In genomic region chr15:77606142-77607034, GRCh38 we compare ENCODE assay signal across 14 cellular contexts. TPM values are rescaled to one million over a fixed set of nuclear protein-coding genes. Genes with fewer than 3 reads are reported as not detected.
DNase-seq lines count a peak whose midpoint lies in the region; ATAC-seq lines count a peak whose summit lies in the region.
"Had no signal": no experiment of that assay in that cellular context is flagged by ENCODE, and none has a peak within 500 bp of the region (broad histone marks: within the 10 kb centered on the region; RNA-seq: fewer than 3 reads in every experiment).

No MANE protein-coding gene starts in this region.

- ATAC-seq in Right ventricle myocardium inferior = no peak
- no peak for ATAC-seq in Right ventricle myocardium superior (ENCODE audit: poor library complexity)
- ATAC-seq in HG03565 (IDR thresholded peaks at IDR 0.05; ENCODE audit: unreplicated experiment) = no peak
- ATAC-seq: lower lobe of right lung had no signal

- peaks cover 7% of the 10 kb centered on the region for H3K27me3 Mint-ChIP-seq in activated T-helper 1 cell treated with anti-CD3 and anti-CD28 coated beads, Interleukin-12 subunit alpha, Interleukin-12 subunit beta, Interleukin-2, Interleukin-4 antibody, amounts not matched to agents 30 ng/mL and 10 ng/mL and 1 ng/mL, durations not matched to agents 14 hours and 24 hours and 36 hours (ENCODE audit: insufficient read depth)

- H3K27ac Mint-ChIP-seq in activated T-helper 1 cell treated with anti-CD3 and anti-CD28 coated beads, Interleukin-12 subunit alpha, Interleukin-12 subunit beta, Interleukin-2, Interleukin-4 antibody, amounts not matched to agents 30 ng/mL and 10 ng/mL and 1 ng/mL, durations not matched to agents 14 hours and 24 hours and 36 hours = no peak overlapping the region

- intact Hi-C loops in Right ventricle myocardium inferior (cut with DNase I) (no loop called here), Right ventricle myocardium superior (cut with DNase I) (no loop called here)
- intact Hi-C loops in activated T-helper 1 cell treated with anti-CD3 and anti-CD28 coated beads, Interleukin-12 subunit alpha, Interleukin-12 subunit beta, Interleukin-2, Interleukin-4 antibody, amounts not matched to agents 30 ng/mL and 10 ng/mL and 1 ng/mL, durations not matched to agents 14 hours and 24 hours and 36 hours (cut with micrococcal nuclease) = no loop called here

- no peaks in the 10 kb centered on the region for H3K36me3 Mint-ChIP-seq in activated T-helper 1 cell treated with anti-CD3 and anti-CD28 coated beads, Interleukin-12 subunit alpha, Interleukin-12 subunit beta, Interleukin-2, Interleukin-4 antibody, amounts not matched to agents 30 ng/mL and 10 ng/mL and 1 ng/mL, durations not matched to agents 14 hours and 24 hours and 36 hours (ENCODE audit: low read depth)

- H3K4me1 Mint-ChIP-seq in activated T-helper 1 cell treated with anti-CD3 and anti-CD28 coated beads, Interleukin-12 subunit alpha, Interleukin-12 subunit beta, Interleukin-2, Interleukin-4 antibody, amounts not matched to agents 30 ng/mL and 10 ng/mL and 1 ng/mL, durations not matched to agents 14 hours and 24 hours and 36 hours (ENCODE audit: low read depth) = no peaks in the 10 kb centered on the region

- H3K27ac ChIP-seq in temporal lobe (ENCODE audit: low read depth, low read length) = peak overlapping the region; percentile 88
- H3K27ac ChIP-seq: ascending aorta, lower lobe of right lung, testis had no signal

- no peaks in the 10 kb centered on the region for H3K9me3 Mint-ChIP-seq in activated T-helper 1 cell treated with anti-CD3 and anti-CD28 coated beads, Interleukin-12 subunit alpha, Interleukin-12 subunit beta, Interleukin-2, Interleukin-4 antibody, amounts not matched to agents 30 ng/mL and 10 ng/mL and 1 ng/mL, durations not matched to agents 14 hours and 24 hours and 36 hours

- DNase-seq in Right ventricle myocardium inferior (ENCODE audit: missing footprints) (peak; percentile 39), Right ventricle myocardium superior (no peak), amniotic epithelial cell (ENCODE audit: low read depth) (peak; percentile 12), hepatic stellate cell (ENCODE audit: low spot score) (peak; percentile 68)
- no peak for DNase-seq in activated CD4-positive, alpha-beta T cell treated with anti-CD3 and anti-CD28 coated beads, Interleukin-2, amount 50 U/mL, for 48 hours
- no peak for DNase-seq in activated T-helper 1 cell treated with anti-CD3 and anti-CD28 coated beads, Interleukin-12 subunit alpha, Interleukin-12 subunit beta, Interleukin-2, Interleukin-4 antibody, amounts not matched to agents 30 ng/mL and 10 ng/mL and 1 ng/mL, durations not matched to agents 14 hours and 24 hours and 36 hours (ENCODE audit: low spot score)
- DNase-seq: activated CD4-positive, alpha-beta T cell treated with anti-CD3 and anti-CD28 coated beads, Interleukin-2, amount 50 U/mL, for 1 hour; lower lobe of right lung; NCI-H2227 treated with DMSO at 0.1 percent for 48 hours; stimulated activated CD4-positive, alpha-beta T cell treated with anti-CD3 and anti-CD28 coated beads, Interleukin-12 subunit alpha, Interleukin-12 subunit beta, amount 100 ng/mL, for 4 hours; testis had no signal

- H3K4me3 Mint-ChIP-seq in activated T-helper 1 cell treated with anti-CD3 and anti-CD28 coated beads, Interleukin-12 subunit alpha, Interleukin-12 subunit beta, Interleukin-2, Interleukin-4 antibody, amounts not matched to agents 30 ng/mL and 10 ng/mL and 1 ng/mL, durations not matched to agents 14 hours and 24 hours and 36 hours = no peak overlapping the region

RNA-seq across cellular contexts. Expression of gene LINGO1, which starts 26.3 kb away (rescaled TPM):
- total RNA-seq in Right ventricle myocardium inferior (0.78 TPM), Right ventricle myocardium superior (0.81 TPM), temporal lobe (46.2 TPM)
- total RNA-seq in activated T-helper 1 cell treated with anti-CD3 and anti-CD28 coated beads, Interleukin-12 subunit alpha, Interleukin-12 subunit beta, Interleukin-2, Interleukin-4 antibody, amounts not matched to agents 30 ng/mL and 10 ng/mL and 1 ng/mL, durations not matched to agents 14 hours and 24 hours and 36 hours = not detected in 2 replicates

Comparison
In these comparisons a context has a peak if more than half of its experiments do, and no peak if none do; other contexts are left out.
1. DNase-seq: peak in Right ventricle myocardium inferior (single experiment), amniotic epithelial cell (single experiment) and hepatic stellate cell (single experiment); none in Right ventricle myocardium superior (single experiment), activated CD4-positive, alpha-beta T cell treated with anti-CD3 and anti-CD28 coated beads, Interleukin-2, amount 50 U/mL, for 48 hours (0 of 2) and activated T-helper 1 cell treated with anti-CD3 and anti-CD28 coated beads, Interleukin-12 subunit alpha, Interleukin-12 subunit beta, Interleukin-2, Interleukin-4 antibody, amounts not matched to agents 30 ng/mL and 10 ng/mL and 1 ng/mL, durations not matched to agents 14 hours and 24 hours and 36 hours (single experiment).
2. RNA of gene LINGO1, which starts 26.3 kb away (total RNA-seq): 46.2 TPM in temporal lobe (single experiment); 0.81 TPM in Right ventricle myocardium superior (single experiment), 0.78 TPM in Right ventricle myocardium inferior (single experiment) and not detected in activated T-helper 1 cell treated with anti-CD3 and anti-CD28 coated beads, Interleukin-12 subunit alpha, Interleukin-12 subunit beta, Interleukin-2, Interleukin-4 antibody, amounts not matched to agents 30 ng/mL and 10 ng/mL and 1 ng/mL, durations not matched to agents 14 hours and 24 hours and 36 hours; every median in the first group is over 10 times any median in the second.